In the genomic region with DNA sequence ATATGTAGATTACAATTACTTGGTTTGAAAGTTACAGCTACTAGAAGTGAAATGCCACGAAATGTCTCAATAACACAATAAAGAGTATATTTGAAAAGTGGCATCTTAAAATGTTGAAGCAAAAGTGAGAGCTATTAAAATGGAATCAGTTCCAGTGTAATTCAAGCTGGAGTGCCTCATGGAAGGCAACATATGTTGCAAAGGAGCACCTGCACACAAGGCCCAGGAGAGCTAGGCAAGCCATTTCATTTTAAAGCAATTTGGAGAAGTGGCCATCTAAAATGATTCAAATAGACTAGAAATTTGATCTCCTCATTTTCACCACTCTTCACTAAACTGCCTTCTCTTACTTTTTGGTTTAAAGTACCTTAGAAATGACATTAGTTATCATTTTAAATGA, we compare ENCODE assay signal across 19 cellular contexts.
"Had no signal": no experiment of that assay in that cellular context is flagged by ENCODE, and none has a peak within 500 bp of the region (broad histone marks: within the 10 kb centered on the region; RNA-seq: fewer than 3 reads in every experiment).

No MANE protein-coding gene starts in this region.

- H3K4me3 Mint-ChIP-seq: activated CD4-positive, alpha-beta memory T cell treated with anti-CD3 and anti-CD28 coated beads for 36 hours; activated CD4-positive, alpha-beta T cell treated with anti-CD3 and anti-CD28 coated beads for 36 hours; activated naive CD4-positive, alpha-beta T cell treated with anti-CD3 and anti-CD28 coated beads for 36 hours; activated naive CD8-positive, alpha-beta T cell treated with anti-CD3 and anti-CD28 coated beads, Interleukin-2, amount 50 U/mL, for 24 hours; brain; nephron progenitor cell; stimulated activated effector memory CD8-positive, alpha-beta T cell treated with anti-CD3 and anti-CD28 coated beads, Interleukin-12 subunit alpha, Interleukin-12 subunit beta, amount 100 ng/mL, for 72 hours; T-helper 2 cell treated with Interferon-gamma antibody and Interleukin-4, amounts not matched to agents 5 μg/mL and 100 μg/mL, for 36 hours; WTC11 had no signal

- H3K36me3 Mint-ChIP-seq: activated CD4-positive, alpha-beta memory T cell treated with anti-CD3 and anti-CD28 coated beads for 36 hours; brain; stimulated activated effector memory CD8-positive, alpha-beta T cell treated with anti-CD3 and anti-CD28 coated beads, Interleukin-12 subunit alpha, Interleukin-12 subunit beta, amount 100 ng/mL, for 72 hours; WTC11 had no signal

- H3K27ac Mint-ChIP-seq: activated CD4-positive, alpha-beta memory T cell treated with anti-CD3 and anti-CD28 coated beads for 36 hours; activated CD4-positive, alpha-beta T cell treated with anti-CD3 and anti-CD28 coated beads for 36 hours; activated naive CD4-positive, alpha-beta T cell treated with anti-CD3 and anti-CD28 coated beads for 36 hours; activated naive CD8-positive, alpha-beta T cell treated with anti-CD3 and anti-CD28 coated beads, Interleukin-2, amount 50 U/mL, for 24 hours; brain; nephron progenitor cell; stimulated activated effector memory CD8-positive, alpha-beta T cell treated with anti-CD3 and anti-CD28 coated beads, Interleukin-12 subunit alpha, Interleukin-12 subunit beta, amount 100 ng/mL, for 72 hours; T-helper 2 cell treated with Interferon-gamma antibody and Interleukin-4, amounts not matched to agents 5 μg/mL and 100 μg/mL, for 36 hours; WTC11 had no signal

- ATAC-seq: activated CD4-positive, alpha-beta T cell treated with anti-CD3 and anti-CD28 coated beads for 36 hours; activated naive CD8-positive, alpha-beta T cell treated with anti-CD3 and anti-CD28 coated beads, Interleukin-2, amount 50 U/mL, for 24 hours; left ventricle myocardium superior; sciatic nerve; stimulated activated effector memory CD8-positive, alpha-beta T cell treated with anti-CD3 and anti-CD28 coated beads, Interleukin-12 subunit alpha, Interleukin-12 subunit beta, amount 100 ng/mL, for 72 hours; WTC11 had no signal

- DNase-seq: activated CD4-positive, alpha-beta memory T cell treated with anti-CD3 and anti-CD28 coated beads for 36 hours; activated CD4-positive, alpha-beta T cell treated with anti-CD3 and anti-CD28 coated beads for 36 hours; activated naive CD4-positive, alpha-beta T cell treated with anti-CD3 and anti-CD28 coated beads for 36 hours; activated naive CD8-positive, alpha-beta T cell treated with anti-CD3 and anti-CD28 coated beads, Interleukin-2, amount 50 U/mL, for 24 hours; anterior cingulate cortex; central memory CD4-positive, alpha-beta T cell; effector CD4-positive, alpha-beta T cell; head of caudate nucleus; left ventricle myocardium superior; nephron progenitor cell; nucleus accumbens; stimulated activated CD4-positive, alpha-beta T cell treated with anti-CD3 and anti-CD28 coated beads, Interleukin-4, amount 100 ng/mL, for 1 hour; stomach; upper lobe of left lung had no signal

- H3K9me3 Mint-ChIP-seq: activated CD4-positive, alpha-beta memory T cell treated with anti-CD3 and anti-CD28 coated beads for 36 hours; activated naive CD4-positive, alpha-beta T cell treated with anti-CD3 and anti-CD28 coated beads for 36 hours; brain; nephron progenitor cell; stimulated activated effector memory CD8-positive, alpha-beta T cell treated with anti-CD3 and anti-CD28 coated beads, Interleukin-12 subunit alpha, Interleukin-12 subunit beta, amount 100 ng/mL, for 72 hours; T-helper 2 cell treated with Interferon-gamma antibody and Interleukin-4, amounts not matched to agents 5 μg/mL and 100 μg/mL, for 36 hours; WTC11 had no signal

- H3K4me1 Mint-ChIP-seq: activated CD4-positive, alpha-beta T cell treated with anti-CD3 and anti-CD28 coated beads for 36 hours; activated naive CD8-positive, alpha-beta T cell treated with anti-CD3 and anti-CD28 coated beads, Interleukin-2, amount 50 U/mL, for 24 hours; nephron progenitor cell; stimulated activated effector memory CD8-positive, alpha-beta T cell treated with anti-CD3 and anti-CD28 coated beads, Interleukin-12 subunit alpha, Interleukin-12 subunit beta, amount 100 ng/mL, for 72 hours had no signal

- H3K27me3 Mint-ChIP-seq: activated naive CD8-positive, alpha-beta T cell treated with anti-CD3 and anti-CD28 coated beads, Interleukin-2, amount 50 U/mL, for 24 hours; brain had no signal
